ENCODE assay signal across 24 cellular contexts in the genomic region with DNA sequence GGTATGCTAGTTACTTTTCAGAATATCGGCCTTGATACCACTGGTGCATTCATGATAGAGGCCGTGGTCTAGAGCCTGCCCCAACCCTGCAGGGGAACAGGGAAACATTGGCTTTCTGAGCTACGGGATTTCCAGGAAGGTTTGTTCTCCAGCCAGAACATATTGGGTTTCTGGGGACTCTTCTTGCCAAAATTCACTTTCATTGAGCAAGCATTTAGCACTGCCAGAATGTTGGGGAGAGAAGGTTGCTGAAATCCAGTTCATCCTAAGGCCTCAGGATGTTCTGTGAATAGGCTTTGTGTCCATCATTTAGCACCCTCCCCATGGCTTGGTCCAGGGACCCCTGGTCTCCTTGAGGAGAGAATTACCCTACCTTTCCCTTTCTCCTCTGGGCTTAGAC. TPM values are rescaled to one million over a fixed set of nuclear protein-coding genes. Genes with fewer than 3 reads are reported as not detected.
DNase-seq lines count a peak whose midpoint lies in the region; ATAC-seq and TF ChIP-seq lines count a peak whose summit lies in the region.
"Had no signal": no experiment of that assay in that cellular context is flagged by ENCODE, and none has a peak within 500 bp of the region (broad histone marks: within the 10 kb centered on the region; RNA-seq: fewer than 3 reads in every experiment).

No MANE protein-coding gene starts in this region.

- H3K4me3 ChIP-seq in right atrium auricular region (no peak overlapping the region), liver (ENCODE audit: low read depth in 1 of 3, low read length in 3 of 3) (no peak overlapping the region), aorta (ENCODE audit: low read length in 2 of 2) (no peak overlapping the region), SJCRH30 (no peak overlapping the region)
- H3K4me3 ChIP-seq: BLaER1, hepatocyte, sigmoid colon, SK-N-MC, upper lobe of right lung had no signal

- H3K4me1 ChIP-seq in right atrium auricular region (peaks cover 0 to 14% of the 10 kb centered on the region in 2 donors), liver (ENCODE audit: control insufficient read depth in 4 of 4, insufficient read depth in 4 of 4, low read length in 3 of 4) (peaks cover 5 to 26% (median 23%) of the 10 kb centered on the region in 4 donors), aorta (ENCODE audit: control insufficient read depth in 1 of 2, insufficient read depth in 2 of 2, low read length in 2 of 2) (no peaks in the 10 kb centered on the region), SJCRH30 (no peaks in the 10 kb centered on the region)
- H3K4me1 ChIP-seq: BLaER1, sigmoid colon, upper lobe of right lung had no signal

- no peak overlapping the region for H3K9ac ChIP-seq in liver (ENCODE audit: low read depth in 1 of 2, low read length in 2 of 2)
- H3K9ac ChIP-seq: BLaER1 had no signal

- H3K27me3 ChIP-seq in right atrium auricular region (no peaks in the 10 kb centered on the region), liver (ENCODE audit: control insufficient read depth in 4 of 4, insufficient read depth in 4 of 4, low read length in 3 of 4) (no peaks in the 10 kb centered on the region), aorta (ENCODE audit: control insufficient read depth in 1 of 2, insufficient read depth in 2 of 2, low read length in 1 of 2) (no peaks in the 10 kb centered on the region), SJCRH30 (no peaks in the 10 kb centered on the region)
- H3K27me3 ChIP-seq: BLaER1, hepatocyte, sigmoid colon, upper lobe of right lung had no signal

- ATAC-seq in Right ventricle myocardium inferior (peak; percentile 13), aorta (ENCODE audit: low FRiP score) (peak; percentile 48)
- ATAC-seq: natural killer cell, upper lobe of right lung had no signal

- WGBS in liver, result 40% methylated on average over 3 of the region's 3 CpGs
- 70% methylated on average over 3 of the region's 3 CpGs for WGBS in aorta, 2 donors

- peaks cover 96% of the 10 kb centered on the region for H3K36me3 ChIP-seq in right atrium auricular region
- peaks cover 16 to 62% (median 52%) of the 10 kb centered on the region in 4 donors for H3K36me3 ChIP-seq in liver (ENCODE audit: control insufficient read depth in 4 of 4, insufficient read depth in 3 of 4, low read depth in 1 of 4, low read length in 3 of 4)
- H3K36me3 ChIP-seq in aorta (ENCODE audit: control insufficient read depth in 1 of 2, insufficient read depth in 2 of 2, low read length in 1 of 2), result peaks cover 13 to 14% of the 10 kb centered on the region in 2 donors
- peaks cover 77% of the 10 kb centered on the region for H3K36me3 ChIP-seq in SJCRH30

- H3K9me3 ChIP-seq in right atrium auricular region (no peaks in the 10 kb centered on the region), liver (ENCODE audit: control insufficient read depth in 4 of 4, low read length in 3 of 4) (no peaks in the 10 kb centered on the region), aorta (ENCODE audit: control insufficient read depth, low read length) (no peaks in the 10 kb centered on the region), SJCRH30 (replicated peaks) (no peaks in the 10 kb centered on the region)
- H3K9me3 ChIP-seq: BLaER1, sigmoid colon, upper lobe of right lung had no signal

- H3K27ac ChIP-seq in right atrium auricular region (no peak overlapping the region), liver (ENCODE audit: low read depth in 1 of 2, low read length in 2 of 2) (peak overlapping the region in 1 of 2 donors; percentile 65), aorta (ENCODE audit: low read depth in 1 of 2, low read length in 2 of 2) (no peak overlapping the region), SJCRH30 (no peak overlapping the region)
- H3K27ac ChIP-seq: BLaER1, hepatocyte, sigmoid colon, SK-N-MC, upper lobe of right lung had no signal

- TF ChIP-seq RAD21 in liver (IDR thresholded peaks at IDR 0.05), result peak in 1 of 2 donors; percentile 21

- DNase-seq in Right ventricle myocardium inferior (ENCODE audit: missing footprints), result no peak
- DNase-seq in right atrium auricular region (ENCODE audit: low spot score), result no peak
- DNase-seq in astrocyte of the hippocampus (ENCODE audit: low read depth, low spot score), result peak; percentile 29
- DNase-seq in aorta, result no peak
- no peak for DNase-seq in stimulated activated CD4-positive, alpha-beta T cell treated with anti-CD3 and anti-CD28 coated beads, Interleukin-4, amount 100 ng/mL, for 4 hours
- DNase-seq in kidney glomerular epithelial cell (lab: John Stamatoyannopoulos, UW), result no peak
- DNase-seq in SJCRH30, result no peak
- DNase-seq: activated CD4-positive, alpha-beta T cell treated with anti-CD3 and anti-CD28 coated beads for 1 hour; activated naive CD4-positive, alpha-beta T cell treated with Interleukin-2 at 50 U/mL for 16 hours; amniotic stem cell; DMS79; GF-D8; H9; natural killer cell; NCI-H1092; NCI-H2029; NCI-H69; sigmoid colon; stimulated activated CD8-positive, alpha-beta memory T cell treated with anti-CD3 and anti-CD28 coated beads, Interleukin-4, amount 100 ng/mL, for 48 hours; upper lobe of right lung had no signal

- TF ChIP-seq CTCF in right atrium auricular region (IDR thresholded peaks at IDR 0.05) (no peak), liver (IDR thresholded peaks at IDR 0.05; ENCODE audit: low read depth, low read length, missing input control) (no peak)

- intact Hi-C loops in Right ventricle myocardium inferior (cut with DNase I) (no loop called here), aorta (cut with DNase I) (no loop called here)

TF ChIP-seq in liver, 16 proteins besides CTCF, POLR2A, EP300 and RAD21 (continues in another document):
- no peak for TF ChIP-seq TAF1 (conservative IDR thresholded peaks at IDR 0.05)
- no peak for TF ChIP-seq HNF4G (IDR thresholded peaks at IDR 0.05)
- peak in 1 of 2 donors; percentile 18 for TF ChIP-seq HNF4A (conservative IDR thresholded peaks at IDR 0.05)
- no peak for TF ChIP-seq NR2F2 (IDR thresholded peaks at IDR 0.05)
- TF ChIP-seq GABPA (IDR thresholded peaks at IDR 0.05 in 1 of 2, conservative IDR thresholded peaks at IDR 0.05 in 1 of 2), result no peak
- TF ChIP-seq, protein P1, sequence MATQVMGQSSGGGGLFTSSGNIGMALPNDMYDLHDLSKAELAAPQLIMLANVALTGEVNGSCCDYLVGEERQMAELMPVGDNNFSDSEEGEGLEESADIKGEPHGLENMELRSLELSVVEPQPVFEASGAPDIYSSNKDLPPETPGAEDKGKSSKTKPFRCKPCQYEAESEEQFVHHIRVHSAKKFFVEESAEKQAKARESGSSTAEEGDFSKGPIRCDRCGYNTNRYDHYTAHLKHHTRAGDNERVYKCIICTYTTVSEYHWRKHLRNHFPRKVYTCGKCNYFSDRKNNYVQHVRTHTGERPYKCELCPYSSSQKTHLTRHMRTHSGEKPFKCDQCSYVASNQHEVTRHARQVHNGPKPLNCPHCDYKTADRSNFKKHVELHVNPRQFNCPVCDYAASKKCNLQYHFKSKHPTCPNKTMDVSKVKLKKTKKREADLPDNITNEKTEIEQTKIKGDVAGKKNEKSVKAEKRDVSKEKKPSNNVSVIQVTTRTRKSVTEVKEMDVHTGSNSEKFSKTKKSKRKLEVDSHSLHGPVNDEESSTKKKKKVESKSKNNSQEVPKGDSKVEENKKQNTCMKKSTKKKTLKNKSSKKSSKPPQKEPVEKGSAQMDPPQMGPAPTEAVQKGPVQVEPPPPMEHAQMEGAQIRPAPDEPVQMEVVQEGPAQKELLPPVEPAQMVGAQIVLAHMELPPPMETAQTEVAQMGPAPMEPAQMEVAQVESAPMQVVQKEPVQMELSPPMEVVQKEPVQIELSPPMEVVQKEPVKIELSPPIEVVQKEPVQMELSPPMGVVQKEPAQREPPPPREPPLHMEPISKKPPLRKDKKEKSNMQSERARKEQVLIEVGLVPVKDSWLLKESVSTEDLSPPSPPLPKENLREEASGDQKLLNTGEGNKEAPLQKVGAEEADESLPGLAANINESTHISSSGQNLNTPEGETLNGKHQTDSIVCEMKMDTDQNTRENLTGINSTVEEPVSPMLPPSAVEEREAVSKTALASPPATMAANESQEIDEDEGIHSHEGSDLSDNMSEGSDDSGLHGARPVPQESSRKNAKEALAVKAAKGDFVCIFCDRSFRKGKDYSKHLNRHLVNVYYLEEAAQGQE (IDR thresholded peaks at IDR 0.05), result no peak
- no peak for TF ChIP-seq ZBTB33 (IDR thresholded peaks at IDR 0.05)
- no peak for TF ChIP-seq SP1 (IDR thresholded peaks at IDR 0.05)
- TF ChIP-seq EGR1 (IDR thresholded peaks at IDR 0.05; ENCODE audit: low read depth in 2 of 2), result no peak
- TF ChIP-seq, protein P2, sequence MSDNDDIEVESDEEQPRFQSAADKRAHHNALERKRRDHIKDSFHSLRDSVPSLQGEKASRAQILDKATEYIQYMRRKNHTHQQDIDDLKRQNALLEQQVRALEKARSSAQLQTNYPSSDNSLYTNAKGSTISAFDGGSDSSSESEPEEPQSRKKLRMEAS (IDR thresholded peaks at IDR 0.05), result peak; percentile 22
- no peak for TF ChIP-seq JUND (IDR thresholded peaks at IDR 0.05)

RNA-seq across cellular contexts. Expression of gene DRG1, which starts 36.7 kb away (rescaled TPM):
- total RNA-seq in Right ventricle myocardium inferior, result 59.3 TPM
- 10 to 100 TPM; 63.6 to 95.7 TPM for total RNA-seq in right atrium auricular region
- 10 to 100 TPM; 34.7 to 39.7 TPM for total RNA-seq in liver
- polyA plus RNA-seq in liver, result 10 to 100 TPM; 23.1 to 30.2 TPM
- total RNA-seq in aorta, result 10 to 100 TPM; 34.4 to 37.2 TPM
- 10 to 100 TPM; 45.2 to 58.2 TPM for polyA plus RNA-seq in aorta
- total RNA-seq in SJCRH30 (2014; rRNA removed; shearing (Covaris generic)), result 109 and 116 TPM in 2 replicates

RNA-seq across cellular contexts. Expression of gene EIF4ENIF1, which starts 53.5 kb away (rescaled TPM):
- 30.5 TPM for total RNA-seq in Right ventricle myocardium inferior
- total RNA-seq in right atrium auricular region, result 10 to 100 TPM in 1 of 2 donors, 1 to 10 TPM in 1; 9.0 to 14.6 TPM
- 1 to 10 TPM; 7.0 to 7.1 TPM for total RNA-seq in liver
- 1 to 10 TPM; 4.6 to 5.1 TPM for polyA plus RNA-seq in liver
- 10 to 100 TPM; 32.0 to 34.9 TPM for total RNA-seq in aorta
- polyA plus RNA-seq in aorta, result 10 to 100 TPM; 12.6 to 13.5 TPM
- 16.3 and 29.7 TPM in 2 replicates for total RNA-seq in SJCRH30 (2014; rRNA removed; shearing (Covaris generic))
